In the genomic region with DNA sequence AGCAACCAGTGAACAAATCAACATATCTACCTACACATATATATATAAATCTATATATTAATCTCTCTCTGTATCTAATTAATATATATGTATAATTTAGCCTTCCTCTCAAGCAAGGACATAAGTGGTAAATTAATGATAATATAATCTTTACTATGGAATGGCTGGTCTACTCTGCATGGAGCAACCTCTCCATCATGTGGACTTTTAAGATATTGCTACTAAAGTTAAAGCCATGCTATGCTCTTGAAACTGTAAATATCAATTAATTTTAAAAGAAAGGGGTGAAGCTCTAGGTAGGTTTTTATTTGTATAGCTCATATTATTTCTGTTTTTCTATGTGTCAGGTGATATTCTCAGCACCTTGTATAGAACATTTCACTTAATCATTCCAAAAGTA, we compare ENCODE assay signal across 1 cellular context.
TF ChIP-seq lines count a peak whose summit lies in the region.

No MANE protein-coding gene starts in this region.

TF ChIP-seq in H1, 55 proteins besides CTCF, POLR2A, EP300 and RAD21 (continued from another document):
- TF ChIP-seq, protein P1, sequence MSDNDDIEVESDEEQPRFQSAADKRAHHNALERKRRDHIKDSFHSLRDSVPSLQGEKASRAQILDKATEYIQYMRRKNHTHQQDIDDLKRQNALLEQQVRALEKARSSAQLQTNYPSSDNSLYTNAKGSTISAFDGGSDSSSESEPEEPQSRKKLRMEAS (IDR thresholded peaks at IDR 0.05), result no peak
- TF ChIP-seq TBP (IDR thresholded peaks at IDR 0.05; ENCODE audit: low read depth, low read length) (no peak), TEAD4 (IDR thresholded peaks at IDR 0.05; ENCODE audit: low read depth, low read length) (no peak), RXRA (IDR thresholded peaks at IDR 0.05; ENCODE audit: insufficient read depth, low read depth, low read length) (no peak), SIX5 (IDR thresholded peaks at IDR 0.05; ENCODE audit: low read depth, low read length) (no peak)
